Comparison of ENCODE assay signal across 15 cellular contexts in genomic region chr6:9116026-9116425, GRCh38.
DNase-seq lines count a peak whose midpoint lies in the region; ATAC-seq and TF ChIP-seq lines count a peak whose summit lies in the region.
"Had no signal": no experiment of that assay in that cellular context is flagged by ENCODE, and none has a peak within 500 bp of the region (broad histone marks: within the 10 kb centered on the region; RNA-seq: fewer than 3 reads in every experiment).

No MANE protein-coding gene starts in this region.

- no TSS peak for BruUV-seq in A673 (replicated peaks; lab: Mats Ljungman, UMichigan)

- H3K4me3 ChIP-seq in A673 (ENCODE audit: low read depth, low read length, poor library complexity, severe bottlenecking) = no peak overlapping the region
- H3K4me3 ChIP-seq in GM23338 = no peak overlapping the region

- no peaks in the 10 kb centered on the region; the same call in 2 of the 3 replicates for H3K9me3 Mint-ChIP-seq in GM23338
- no peaks in the 10 kb centered on the region for H3K9me3 Mint-ChIP-seq in activated T-helper 2 cell treated with anti-CD3 and anti-CD28 coated beads, Interferon-gamma antibody, Interleukin-2, Interleukin-4, amounts not matched to agents 10 μg/mL and 5 μg/mL and 100 μg/mL, durations not matched to agents 14 hours and 24 hours and 36 hours
- H3K9me3 Mint-ChIP-seq: endodermal cell had no signal

- no peaks in the 10 kb centered on the region for H3K27me3 ChIP-seq in A673 (replicated peaks; ENCODE audit: insufficient read depth, low read depth, low read length, poor library complexity)
- H3K27me3 ChIP-seq in GM23338 (ENCODE audit: insufficient read depth) = no peaks in the 10 kb centered on the region

- DNase-seq in A673 (ENCODE audit: low spot score) (peak; percentile 64), GM23338 (ENCODE audit: low spot score) (no peak), fibroblast of gingiva (ENCODE audit: low read depth) (peak; percentile 81), HK-2 (ENCODE audit: unreplicated experiment) (no peak), HT-29 (ENCODE audit: low spot score) (no peak), GDM1 (lab: John Stamatoyannopoulos, UW) (no peak)
- no peak for DNase-seq in activated T-helper 2 cell treated with anti-CD3 and anti-CD28 coated beads, Interferon-gamma antibody, Interleukin-2, Interleukin-4, amounts not matched to agents 10 μg/mL and 5 μg/mL and 100 μg/mL, durations not matched to agents 14 hours and 24 hours and 36 hours (ENCODE audit: low spot score)
- DNase-seq: activated CD4-positive, alpha-beta T cell treated with anti-CD3 and anti-CD28 coated beads for 48 hours; AML-193; aorta; endodermal cell; NCI-H1930; T-cell had no signal

- no peaks in the 10 kb centered on the region for H3K27me3 Mint-ChIP-seq in GM23338 (ENCODE audit: insufficient read depth, low read depth, poor library complexity)
- no peaks in the 10 kb centered on the region for H3K27me3 Mint-ChIP-seq in activated T-helper 2 cell treated with anti-CD3 and anti-CD28 coated beads, Interferon-gamma antibody, Interleukin-2, Interleukin-4, amounts not matched to agents 10 μg/mL and 5 μg/mL and 100 μg/mL, durations not matched to agents 14 hours and 24 hours and 36 hours (ENCODE audit: low read depth)
- H3K27me3 Mint-ChIP-seq: T-cell had no signal

- peak overlapping the region; percentile 31; the same call in 1 of the 2 replicates for H3K27ac Mint-ChIP-seq in GM23338
- H3K27ac Mint-ChIP-seq in activated T-helper 2 cell treated with anti-CD3 and anti-CD28 coated beads, Interferon-gamma antibody, Interleukin-2, Interleukin-4, amounts not matched to agents 10 μg/mL and 5 μg/mL and 100 μg/mL, durations not matched to agents 14 hours and 24 hours and 36 hours = no peak overlapping the region
- H3K27ac Mint-ChIP-seq: endodermal cell, T-cell had no signal

- H3K27ac ChIP-seq in A673 (ENCODE audit: low read depth, low read length, poor library complexity, severe bottlenecking) (no peak overlapping the region), GM23338 (ENCODE audit: low read depth) (no peak overlapping the region)
- H3K27ac ChIP-seq: parathyroid adenoma had no signal

- CTCF ChIA-PET in A673 (lab: Charles Lee) = no interaction called here

- H3K79me2 ChIP-seq in GM23338 (replicated peaks; ENCODE audit: insufficient read depth) = no peaks in the 10 kb centered on the region
- H3K79me2 ChIP-seq: parathyroid adenoma had no signal

- H3K9me3 ChIP-seq in A673 (ENCODE audit: low read depth, low read length, poor library complexity, severe bottlenecking) = no peaks in the 10 kb centered on the region

- no peaks in the 10 kb centered on the region for H3K36me3 Mint-ChIP-seq in GM23338 (ENCODE audit: low read depth)
- no peaks in the 10 kb centered on the region for H3K36me3 Mint-ChIP-seq in activated T-helper 2 cell treated with anti-CD3 and anti-CD28 coated beads, Interferon-gamma antibody, Interleukin-2, Interleukin-4, amounts not matched to agents 10 μg/mL and 5 μg/mL and 100 μg/mL, durations not matched to agents 14 hours and 24 hours and 36 hours (ENCODE audit: low read depth)
- H3K36me3 Mint-ChIP-seq: T-cell had no signal

- peak overlapping the region; percentile 20; the same call in 1 of the 2 replicates for H2AFZ ChIP-seq in GM23338
- H2AFZ ChIP-seq: parathyroid adenoma had no signal

- 0 out of 2 replicates have a peak, but pooled peaks cover 3% of the 10 kb centered on the region for H3K9me2 ChIP-seq in GM23338 (ENCODE audit: insufficient read depth)

- H3K4me3 Mint-ChIP-seq in GM23338 = no peak overlapping the region
- no peak overlapping the region for H3K4me3 Mint-ChIP-seq in activated T-helper 2 cell treated with anti-CD3 and anti-CD28 coated beads, Interferon-gamma antibody, Interleukin-2, Interleukin-4, amounts not matched to agents 10 μg/mL and 5 μg/mL and 100 μg/mL, durations not matched to agents 14 hours and 24 hours and 36 hours (ENCODE audit: low read depth)
- H3K4me3 Mint-ChIP-seq: endodermal cell, T-cell had no signal

- no peaks in the 10 kb centered on the region for H4K20me1 ChIP-seq in GM23338 (replicated peaks; ENCODE audit: insufficient read depth)

- no peak for ATAC-seq in GM23338
- ATAC-seq: T-cell had no signal

- H3K4me1 ChIP-seq in A673 (ENCODE audit: insufficient read depth, low read length, poor library complexity, severe bottlenecking) = peaks cover 9% of the 10 kb centered on the region
- H3K4me1 ChIP-seq in GM23338 (ENCODE audit: insufficient read depth) = no peaks in the 10 kb centered on the region
- H3K4me1 ChIP-seq: parathyroid adenoma had no signal

- intact Hi-C loops in A673 (cut with micrococcal nuclease; ENCODE audit: unreplicated experiment) = no loop called here
- intact Hi-C loops in activated T-helper 2 cell treated with anti-CD3 and anti-CD28 coated beads, Interferon-gamma antibody, Interleukin-2, Interleukin-4, amounts not matched to agents 10 μg/mL and 5 μg/mL and 100 μg/mL, durations not matched to agents 14 hours and 24 hours and 36 hours (cut with micrococcal nuclease) = no loop called here

- no peaks in the 10 kb centered on the region for H3F3A ChIP-seq in GM23338 (replicated peaks; ENCODE audit: low read depth)

- H3K36me3 ChIP-seq in A673 (ENCODE audit: insufficient read depth, low read length, poor library complexity, severe bottlenecking) = no peaks in the 10 kb centered on the region
- H3K36me3 ChIP-seq in GM23338 (ENCODE audit: insufficient read depth) = no peaks in the 10 kb centered on the region

- POLR2A ChIA-PET in A673 (lab: Charles Lee; ENCODE audit: low non-redundant PET) = no interaction called here

- no peak for TF ChIP-seq CTCF in A673 (conservative IDR thresholded peaks at IDR 0.05; ENCODE audit: low read depth, low read length)
- TF ChIP-seq CTCF in GM23338 (conservative IDR thresholded peaks at IDR 0.05; ENCODE audit: low read depth in 2 of 2) = no peak

- H3K4me1 Mint-ChIP-seq in GM23338 = peaks cover 15% of the 10 kb centered on the region
- no peaks in the 10 kb centered on the region for H3K4me1 Mint-ChIP-seq in activated T-helper 2 cell treated with anti-CD3 and anti-CD28 coated beads, Interferon-gamma antibody, Interleukin-2, Interleukin-4, amounts not matched to agents 10 μg/mL and 5 μg/mL and 100 μg/mL, durations not matched to agents 14 hours and 24 hours and 36 hours (ENCODE audit: low read depth)
- H3K4me1 Mint-ChIP-seq: T-cell had no signal

- H3K4me2 ChIP-seq in GM23338 = no peak overlapping the region

TF ChIP-seq in GM23338, 12 proteins besides CTCF, POLR2A, EP300 and RAD21:
- TF ChIP-seq POLR2AphosphoS5 (IDR thresholded peaks at IDR 0.05; ENCODE audit: low read depth) = no peak
- TF ChIP-seq ZNF114 (CRISPR knock-in tag; IDR thresholded peaks at IDR 0.05) = no peak
- no peak for TF ChIP-seq ZNF331 (CRISPR knock-in tag; IDR thresholded peaks at IDR 0.05; ENCODE audit: low read depth)
- no peak for TF ChIP-seq NANOG (IDR thresholded peaks at IDR 0.05; ENCODE audit: borderline replicate concordance)
- no peak for TF ChIP-seq EZH2 (IDR thresholded peaks at IDR 0.05; ENCODE audit: low read depth, unreplicated experiment)

TF ChIP-seq in PFSK-1, 5 proteins besides CTCF, POLR2A, EP300 and RAD21:
- TF ChIP-seq, protein P1, sequence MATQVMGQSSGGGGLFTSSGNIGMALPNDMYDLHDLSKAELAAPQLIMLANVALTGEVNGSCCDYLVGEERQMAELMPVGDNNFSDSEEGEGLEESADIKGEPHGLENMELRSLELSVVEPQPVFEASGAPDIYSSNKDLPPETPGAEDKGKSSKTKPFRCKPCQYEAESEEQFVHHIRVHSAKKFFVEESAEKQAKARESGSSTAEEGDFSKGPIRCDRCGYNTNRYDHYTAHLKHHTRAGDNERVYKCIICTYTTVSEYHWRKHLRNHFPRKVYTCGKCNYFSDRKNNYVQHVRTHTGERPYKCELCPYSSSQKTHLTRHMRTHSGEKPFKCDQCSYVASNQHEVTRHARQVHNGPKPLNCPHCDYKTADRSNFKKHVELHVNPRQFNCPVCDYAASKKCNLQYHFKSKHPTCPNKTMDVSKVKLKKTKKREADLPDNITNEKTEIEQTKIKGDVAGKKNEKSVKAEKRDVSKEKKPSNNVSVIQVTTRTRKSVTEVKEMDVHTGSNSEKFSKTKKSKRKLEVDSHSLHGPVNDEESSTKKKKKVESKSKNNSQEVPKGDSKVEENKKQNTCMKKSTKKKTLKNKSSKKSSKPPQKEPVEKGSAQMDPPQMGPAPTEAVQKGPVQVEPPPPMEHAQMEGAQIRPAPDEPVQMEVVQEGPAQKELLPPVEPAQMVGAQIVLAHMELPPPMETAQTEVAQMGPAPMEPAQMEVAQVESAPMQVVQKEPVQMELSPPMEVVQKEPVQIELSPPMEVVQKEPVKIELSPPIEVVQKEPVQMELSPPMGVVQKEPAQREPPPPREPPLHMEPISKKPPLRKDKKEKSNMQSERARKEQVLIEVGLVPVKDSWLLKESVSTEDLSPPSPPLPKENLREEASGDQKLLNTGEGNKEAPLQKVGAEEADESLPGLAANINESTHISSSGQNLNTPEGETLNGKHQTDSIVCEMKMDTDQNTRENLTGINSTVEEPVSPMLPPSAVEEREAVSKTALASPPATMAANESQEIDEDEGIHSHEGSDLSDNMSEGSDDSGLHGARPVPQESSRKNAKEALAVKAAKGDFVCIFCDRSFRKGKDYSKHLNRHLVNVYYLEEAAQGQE (IDR thresholded peaks at IDR 0.05; ENCODE audit: insufficient read depth in 1 of 2, low read depth in 2 of 2, low read length in 2 of 2) = peak; percentile 21 to 77; a peak in 2 of 4 replicates
- TF ChIP-seq SIN3A (IDR thresholded peaks at IDR 0.05; ENCODE audit: borderline replicate concordance, insufficient read depth, low read length) (peak; percentile 88; the same call in 1 of the 2 replicates), FOXP2 (optimal IDR thresholded peaks at IDR 0.05; ENCODE audit: borderline replicate concordance, extremely low read depth, extremely low read length, insufficient read depth) (peak; percentile 88), POLR2AphosphoS5 (IDR thresholded peaks at IDR 0.05; ENCODE audit: low read depth, low read length) (peak; percentile 79), TAF1 (IDR thresholded peaks at IDR 0.05; ENCODE audit: borderline replicate concordance, insufficient read depth, low read length) (no peak)
TF ChIP-seq in PFSK-1: peak in this region for 4.

Comparison
In these comparisons a context has a peak if more than half of its experiments do, and no peak if none do; other contexts are left out.
1. DNase-seq: peak in A673 (single experiment) and fibroblast of gingiva (single experiment); none in GM23338 (single experiment), HK-2 (single experiment), activated T-helper 2 cell treated with anti-CD3 and anti-CD28 coated beads, Interferon-gamma antibody, Interleukin-2, Interleukin-4, amounts not matched to agents 10 μg/mL and 5 μg/mL and 100 μg/mL, durations not matched to agents 14 hours and 24 hours and 36 hours (single experiment), HT-29 (single experiment) and GDM1 (single experiment).